9 cellular contexts compared by ENCODE assay signal in genomic region chr2:26849056-26850001, GRCh38. TPM values are rescaled to one million over a fixed set of nuclear protein-coding genes. Genes with fewer than 3 reads are reported as not detected.
DNase-seq lines count a peak whose midpoint lies in the region; ATAC-seq, FAIRE-seq and TF ChIP-seq lines count a peak whose summit lies in the region.
"Had no signal": no experiment of that assay in that cellular context is flagged by ENCODE, and none has a peak within 500 bp of the region (broad histone marks: within the 10 kb centered on the region; RNA-seq: fewer than 3 reads in every experiment).

No MANE protein-coding gene starts in this region.

- no peaks in the 10 kb centered on the region for H3K36me3 ChIP-seq in endothelial cell of umbilical vein (ENCODE audit: control insufficient read depth in 2 of 2, extremely low read depth in 1 of 2, insufficient read depth in 2 of 2, low read length in 2 of 2)

- H3K9me3 ChIP-seq in endothelial cell of umbilical vein (replicated peaks; ENCODE audit: control insufficient read depth, insufficient read depth, low read length), result no peaks in the 10 kb centered on the region

- H3K4me1 Mint-ChIP-seq in activated CD4-positive, alpha-beta T cell treated with anti-CD3 and anti-CD28 coated beads for 36 hours, result peaks cover 11% of the 10 kb centered on the region
- peaks cover 14% of the 10 kb centered on the region for H3K4me1 Mint-ChIP-seq in stimulated activated effector memory CD8-positive, alpha-beta T cell treated with anti-CD3 and anti-CD28 coated beads, Interleukin-12 subunit alpha, Interleukin-12 subunit beta, amount 100 ng/mL, for 72 hours

- no peak overlapping the region for H3K27ac Mint-ChIP-seq in activated CD4-positive, alpha-beta T cell treated with anti-CD3 and anti-CD28 coated beads for 36 hours
- no peak overlapping the region for H3K27ac Mint-ChIP-seq in stimulated activated effector memory CD8-positive, alpha-beta T cell treated with anti-CD3 and anti-CD28 coated beads, Interleukin-12 subunit alpha, Interleukin-12 subunit beta, amount 100 ng/mL, for 72 hours

- no peak overlapping the region for H3K4me3 ChIP-seq in endothelial cell of umbilical vein (replicated peaks in 1 of 3; ENCODE audit: insufficient read depth in 1 of 3, low read depth in 1 of 3, low read length in 3 of 3)

- intact Hi-C loops in activated CD4-positive, alpha-beta T cell treated with anti-CD3 and anti-CD28 coated beads for 36 hours (cut with DNase I, micrococcal nuclease), result loop anchor here (5.0 to 10.0 kb wide), 2 partner anchors 413 to 455 kb away; partner anchors contain the start of genes SLC30A3 (in 1 of the 2) and UCN (in 1 of the 2)
- intact Hi-C loops in endothelial cell of umbilical vein (cut with micrococcal nuclease), result loop anchor here (2.0 to 5.0 kb wide), 3 partner anchors 73 to 238 kb away; partner anchors contain the start of gene KHK

- H2AFZ ChIP-seq in endothelial cell of umbilical vein (ENCODE audit: low read depth, low read length), result no peak overlapping the region

- peaks cover 4% of the 10 kb centered on the region for H3K4me1 ChIP-seq in endothelial cell of umbilical vein (ENCODE audit: control insufficient read depth, extremely low read depth, insufficient read depth, low read length)

- FAIRE-seq in endothelial cell of umbilical vein (lab: Jason Lieb, UNC), result no peak
- FAIRE-seq in H54 (lab: Jason Lieb, UNC), result no peak

- no peaks in the 10 kb centered on the region for H3K9me1 ChIP-seq in endothelial cell of umbilical vein (replicated peaks; ENCODE audit: control insufficient read depth, extremely low read depth, insufficient read depth, low read length)

- no peaks in the 10 kb centered on the region for H3K9me3 Mint-ChIP-seq in activated CD4-positive, alpha-beta T cell treated with anti-CD3 and anti-CD28 coated beads for 36 hours (ENCODE audit: low read depth)
- H3K9me3 Mint-ChIP-seq in stimulated activated effector memory CD8-positive, alpha-beta T cell treated with anti-CD3 and anti-CD28 coated beads, Interleukin-12 subunit alpha, Interleukin-12 subunit beta, amount 100 ng/mL, for 72 hours, result no peaks in the 10 kb centered on the region

- BruUV-seq in endothelial cell of umbilical vein (replicated peaks; lab: Mats Ljungman, UMichigan), result no TSS peak

- POLR2A ChIA-PET in activated CD4-positive, alpha-beta T cell treated with anti-CD3 and anti-CD28 coated beads for 36 hours (lab: Charles Lee), result interaction anchor here (0.6 kb wide), 4 partner anchors 21 to 442 kb away, joined by 3 to 6 read pairs (median 4); partner anchors contain the start of gene MAPRE3
- POLR2A ChIA-PET in endothelial cell of umbilical vein (lab: Charles Lee), result no interaction called here

- H3K79me2 ChIP-seq in endothelial cell of umbilical vein (ENCODE audit: control insufficient read depth, insufficient read depth, low read length), result no peaks in the 10 kb centered on the region

- no peak overlapping the region for H3K9ac ChIP-seq in endothelial cell of umbilical vein (replicated peaks; ENCODE audit: extremely low read depth, insufficient read depth, low read length)

- CTCF ChIA-PET in activated CD4-positive, alpha-beta T cell treated with anti-CD3 and anti-CD28 coated beads for 36 hours (lab: Charles Lee), result interaction anchor here (0.6 to 1.1 kb wide), 6 partner anchors 20 to 167 kb away, joined by 3 to 7 read pairs (median 5); no protein-coding TSS in a partner anchor
- CTCF ChIA-PET in endothelial cell of umbilical vein (lab: Charles Lee), result interaction anchor here (0.8 to 2.8 kb wide), 5 partner anchors 11 to 342 kb away, joined by 3 to 15 read pairs (median 4); no protein-coding TSS in a partner anchor

- dilution Hi-C loops in endothelial cell of umbilical vein (cut with MboI; ENCODE audit: extremely low pct_ligation_motif_present, low sequenced_read_pairs), result no loop called here

- no peak for ATAC-seq in activated CD4-positive, alpha-beta T cell treated with anti-CD3 and anti-CD28 coated beads for 36 hours
- no peak for ATAC-seq in stimulated activated effector memory CD8-positive, alpha-beta T cell treated with anti-CD3 and anti-CD28 coated beads, Interleukin-12 subunit alpha, Interleukin-12 subunit beta, amount 100 ng/mL, for 72 hours

- H3K36me3 Mint-ChIP-seq in activated CD4-positive, alpha-beta T cell treated with anti-CD3 and anti-CD28 coated beads for 36 hours (ENCODE audit: low read depth), result no peaks in the 10 kb centered on the region
- no peaks in the 10 kb centered on the region for H3K36me3 Mint-ChIP-seq in stimulated activated effector memory CD8-positive, alpha-beta T cell treated with anti-CD3 and anti-CD28 coated beads, Interleukin-12 subunit alpha, Interleukin-12 subunit beta, amount 100 ng/mL, for 72 hours

- H3K4me3 Mint-ChIP-seq in activated CD4-positive, alpha-beta T cell treated with anti-CD3 and anti-CD28 coated beads for 36 hours, result peak overlapping the region; percentile 44
- peak overlapping the region; percentile 64 for H3K4me3 Mint-ChIP-seq in stimulated activated effector memory CD8-positive, alpha-beta T cell treated with anti-CD3 and anti-CD28 coated beads, Interleukin-12 subunit alpha, Interleukin-12 subunit beta, amount 100 ng/mL, for 72 hours

- H3K27me3 Mint-ChIP-seq in activated CD4-positive, alpha-beta T cell treated with anti-CD3 and anti-CD28 coated beads for 36 hours, result peaks cover 50% of the 10 kb centered on the region

- no peak for TF ChIP-seq POLR2A in endothelial cell of umbilical vein (IDR thresholded peaks at IDR 0.05; ENCODE audit: low read depth, low read length)
- no peak for TF ChIP-seq POLR2A in H54 (IDR thresholded peaks at IDR 0.05; ENCODE audit: low read depth, low read length)

- peak; percentile 28 for DNase-seq in activated CD4-positive, alpha-beta T cell treated with anti-CD3 and anti-CD28 coated beads for 36 hours
- no peak for DNase-seq in activated CD4-positive, alpha-beta T cell treated with anti-CD3 and anti-CD28 coated beads for 4 hours
- DNase-seq in SHP77 (lab: John Stamatoyannopoulos, UW) (peak; percentile 6 to 50), endothelial cell of umbilical vein (ENCODE audit: low read depth, low spot score) (no peak), H54 (ENCODE audit: insufficient read length, low spot score) (no peak), germinal center (ENCODE audit: low spot score) (no peak), activated gamma-delta T cell treated with Interleukin-2 at 50 U/mL for 16 hours (no peak)
- DNase-seq in stimulated activated effector memory CD8-positive, alpha-beta T cell treated with anti-CD3 and anti-CD28 coated beads, Interleukin-12 subunit alpha, Interleukin-12 subunit beta, amount 100 ng/mL, for 72 hours (ENCODE audit: low spot score in 2 of 2), result peak in 1 of 2 donors; percentile 48

- peaks cover 66 to 87% of the 10 kb centered on the region in 2 experiments for H3K27me3 ChIP-seq in endothelial cell of umbilical vein (ENCODE audit: control insufficient read depth in 2 of 2, insufficient read depth in 2 of 2, low read length in 2 of 2)

- no peak overlapping the region for H3K4me2 ChIP-seq in endothelial cell of umbilical vein (ENCODE audit: insufficient read depth, low read length)

- TF ChIP-seq CTCF in endothelial cell of umbilical vein (IDR thresholded peaks at IDR 0.05; ENCODE audit: extremely low read depth in 1 of 2, insufficient read depth in 1 of 2, low read depth in 1 of 2, low read length in 2 of 2), result no peak

- H4K20me1 ChIP-seq in endothelial cell of umbilical vein (replicated peaks; ENCODE audit: control insufficient read depth, extremely low read depth, insufficient read depth, low read length), result no peaks in the 10 kb centered on the region

- no peak overlapping the region for H3K27ac ChIP-seq in endothelial cell of umbilical vein (ENCODE audit: insufficient read depth, low read depth, low read length)

TF ChIP-seq in endothelial cell of umbilical vein, 7 proteins besides CTCF, POLR2A, EP300 and RAD21:
- TF ChIP-seq EZH2 (IDR thresholded peaks at IDR 0.05; ENCODE audit: borderline replicate concordance, low read depth, low read length, severe bottlenecking) (peak; percentile 78), POLR2AphosphoS5 (IDR thresholded peaks at IDR 0.05; ENCODE audit: insufficient read depth, low read depth, low read length) (no peak)

RNA-seq across cellular contexts. Expression of gene DPYSL5, which starts 1.4 kb away (rescaled TPM):
- total RNA-seq in activated CD4-positive, alpha-beta T cell treated with anti-CD3 and anti-CD28 coated beads for 36 hours, result under 1 TPM; 0.07 to 0.09 TPM
- not detected in 2 replicates for total RNA-seq in endothelial cell of umbilical vein
- polyA plus RNA-seq in endothelial cell of umbilical vein, result not detected in 2 replicates
- polyA plus RNA-seq in endothelial cell of umbilical vein (2011; cell fraction: cytosol; rRNA removed), result not detected in 2 replicates
- not detected in 2 replicates for polyA plus RNA-seq in endothelial cell of umbilical vein (2011; cell fraction: nucleus; rRNA removed)
- not detected in 2 replicates for polyA plus RNA-seq in endothelial cell of umbilical vein (2012)
- polyA minus RNA-seq in endothelial cell of umbilical vein, result not detected in 2 replicates
- not detected for polyA minus RNA-seq in endothelial cell of umbilical vein (2011; cell fraction: cytosol; rRNA and poly(A)+ RNA removed)
- not detected in 2 replicates for polyA minus RNA-seq in endothelial cell of umbilical vein (2011; cell fraction: nucleus; rRNA and poly(A)+ RNA removed)
- polyA plus RNA-seq: BJ had no signal

Comparison
In these comparisons a context has a peak if more than half of its experiments do, and no peak if none do; other contexts are left out.
1. DNase-seq: peak in activated CD4-positive, alpha-beta T cell treated with anti-CD3 and anti-CD28 coated beads for 36 hours (single experiment) and SHP77 (2 of 2); none in activated CD4-positive, alpha-beta T cell treated with anti-CD3 and anti-CD28 coated beads for 4 hours (0 of 2), endothelial cell of umbilical vein (single experiment), H54 (single experiment), germinal center (single experiment) and activated gamma-delta T cell treated with Interleukin-2 at 50 U/mL for 16 hours (single experiment).